ENCODE assay signal across 8 cellular contexts in genomic region chr5:113514263-113514590, GRCh38. TPM values are rescaled to one million over a fixed set of nuclear protein-coding genes. Genes with fewer than 3 reads are reported as not detected.
DNase-seq lines count a peak whose midpoint lies in the region; ATAC-seq and TF ChIP-seq lines count a peak whose summit lies in the region.

No MANE protein-coding gene starts in this region.

- CTCF ChIA-PET in activated CD4-positive, alpha-beta T cell treated with anti-CD3 and anti-CD28 coated beads, Interleukin-2, amount 10 ng/mL, durations not matched to agents 7 days and 5 days (lab: Charles Lee) = interaction anchor here (0.6 to 1.7 kb wide), 4 partner anchors 177 to 909 kb away, joined by 3 to 4 read pairs (median 4); no protein-coding TSS in a partner anchor
- CTCF ChIA-PET in RWPE1 (lab: Yijun Ruan, JAX) = interaction anchor here (0.7 to 1.8 kb wide), 6 partner anchors 9 to 518 kb away, joined by 3 to 5 read pairs (median 3); no protein-coding TSS in a partner anchor

- POLR2A ChIA-PET in activated CD4-positive, alpha-beta T cell treated with anti-CD3 and anti-CD28 coated beads, Interleukin-2, amount 10 ng/mL, durations not matched to agents 7 days and 5 days (lab: Charles Lee) = no interaction called here
- POLR2A ChIA-PET in RWPE1 (lab: Yijun Ruan, JAX; ENCODE audit: low non-redundant PET) = interaction anchor here (0.6 kb wide), 1 partner anchor 312 kb away, joined by 7 read pairs; no protein-coding TSS in a partner anchor

- peak overlapping the region; percentile 88 for H3K4me2 ChIP-seq in parathyroid adenoma (ENCODE audit: low read length)

- H3K9me3 ChIP-seq in esophagus muscularis mucosa (no peaks in the 10 kb centered on the region), parathyroid adenoma (ENCODE audit: control insufficient read depth, low read length) (no peaks in the 10 kb centered on the region)

- no peak for DNase-seq in activated CD4-positive, alpha-beta T cell treated with anti-CD3 and anti-CD28 coated beads, Interleukin-2, amount 10 ng/mL, durations not matched to agents 7 days and 5 days
- DNase-seq in activated CD4-positive, alpha-beta T cell treated with anti-CD3 and anti-CD28 coated beads for 1 hour = no peak
- DNase-seq in RWPE1 (ENCODE audit: low spot score) = peak; percentile 55
- DNase-seq in esophagus muscularis mucosa (ENCODE audit: extremely low spot score) = no peak
- DNase-seq in mesenteric fat pad (ENCODE audit: low spot score) = no peak
- DNase-seq in middle frontal gyrus (ENCODE audit: extremely low spot score, low spot score) = no peak

- H2AFZ ChIP-seq in parathyroid adenoma = peak overlapping the region; percentile 89

- H3K9ac ChIP-seq in parathyroid adenoma = peak overlapping the region; percentile 87

- H3K4me3 ChIP-seq in esophagus muscularis mucosa (peak overlapping the region; percentile 74 to 88 (median 77)), parathyroid adenoma (ENCODE audit: low read depth, low read length) (peak overlapping the region; percentile 72)

- ATAC-seq in HG02852 (IDR thresholded peaks at IDR 0.05; ENCODE audit: unreplicated experiment) = no peak

- no peak for TF ChIP-seq CTCF in RWPE1 (conservative IDR thresholded peaks at IDR 0.05; ENCODE audit: low read depth)
- no peak for TF ChIP-seq CTCF in esophagus muscularis mucosa (IDR thresholded peaks at IDR 0.05)
- no peak for TF ChIP-seq CTCF in parathyroid adenoma (IDR thresholded peaks at IDR 0.05)

- H3K27ac Mint-ChIP-seq in activated CD4-positive, alpha-beta T cell treated with anti-CD3 and anti-CD28 coated beads, Interleukin-2, amount 10 ng/mL, durations not matched to agents 7 days and 5 days = peak overlapping the region; percentile 89

- intact Hi-C loops in esophagus muscularis mucosa (cut with DNase I) = loop anchor here (5.0 kb wide), 2 partner anchors 137 to 517 kb away; no protein-coding TSS in a partner anchor

- WGBS in esophagus muscularis mucosa = 8% methylated on average over 4 of the region's 10 CpGs

- H3K36me3 ChIP-seq in esophagus muscularis mucosa = peaks cover 0 to 13% (median 6%) of the 10 kb centered on the region in 4 donors
- no peaks in the 10 kb centered on the region for H3K36me3 ChIP-seq in parathyroid adenoma (ENCODE audit: control insufficient read depth, insufficient read depth, low read length)

- H3K9me3 Mint-ChIP-seq in activated CD4-positive, alpha-beta T cell treated with anti-CD3 and anti-CD28 coated beads, Interleukin-2, amount 10 ng/mL, durations not matched to agents 7 days and 5 days = no peaks in the 10 kb centered on the region

- peak overlapping the region; percentile 90 for H3K4me3 Mint-ChIP-seq in activated CD4-positive, alpha-beta T cell treated with anti-CD3 and anti-CD28 coated beads, Interleukin-2, amount 10 ng/mL, durations not matched to agents 7 days and 5 days

- H3K36me3 Mint-ChIP-seq in activated CD4-positive, alpha-beta T cell treated with anti-CD3 and anti-CD28 coated beads, Interleukin-2, amount 10 ng/mL, durations not matched to agents 7 days and 5 days (ENCODE audit: low read depth) = peaks cover 26% of the 10 kb centered on the region

- H3K27me3 Mint-ChIP-seq in activated CD4-positive, alpha-beta T cell treated with anti-CD3 and anti-CD28 coated beads, Interleukin-2, amount 10 ng/mL, durations not matched to agents 7 days and 5 days = peaks cover 11% of the 10 kb centered on the region

- H3K4me1 ChIP-seq in esophagus muscularis mucosa (peaks cover 10 to 31% (median 31%) of the 10 kb centered on the region in 4 donors), parathyroid adenoma (no peaks in the 10 kb centered on the region)

- no peaks in the 10 kb centered on the region for H3K79me2 ChIP-seq in parathyroid adenoma

- H3K27me3 ChIP-seq in esophagus muscularis mucosa = no peaks in the 10 kb centered on the region
- H3K27me3 ChIP-seq in parathyroid adenoma (ENCODE audit: control insufficient read depth, insufficient read depth, low read length) = no peaks in the 10 kb centered on the region

- H3K27ac ChIP-seq in RWPE1 = peak overlapping the region; percentile 78
- peak overlapping the region; percentile 92 to 95 (median 94) for H3K27ac ChIP-seq in esophagus muscularis mucosa (replicated peaks in 1 of 4)
- H3K27ac ChIP-seq in parathyroid adenoma = peak overlapping the region; percentile 93

- no peak for TF ChIP-seq POLR2A in esophagus muscularis mucosa (IDR thresholded peaks at IDR 0.05; ENCODE audit: low read depth)

- no peak for TF ChIP-seq EP300 in esophagus muscularis mucosa (IDR thresholded peaks at IDR 0.05)

- peaks cover 27% of the 10 kb centered on the region for H3K4me1 Mint-ChIP-seq in activated CD4-positive, alpha-beta T cell treated with anti-CD3 and anti-CD28 coated beads, Interleukin-2, amount 10 ng/mL, durations not matched to agents 7 days and 5 days

RNA-seq across cellular contexts. Expression of gene YTHDC2, which starts 0.7 kb away (rescaled TPM):
- 10 to 100 TPM; 24.9 to 30.5 TPM for total RNA-seq in activated CD4-positive, alpha-beta T cell treated with anti-CD3 and anti-CD28 coated beads, Interleukin-2, amount 10 ng/mL, durations not matched to agents 7 days and 5 days
- total RNA-seq in esophagus muscularis mucosa (10 to 100 TPM in 3 of 4 donors, 1 to 10 TPM in 1; 9.3 to 32.0 (median 15.8) TPM), mesenteric fat pad (25.8 TPM)

RNA-seq across cellular contexts. Expression of gene MCC, which starts 26.0 kb away (rescaled TPM):
- 1 to 10 TPM; 2.9 to 3.3 TPM for total RNA-seq in activated CD4-positive, alpha-beta T cell treated with anti-CD3 and anti-CD28 coated beads, Interleukin-2, amount 10 ng/mL, durations not matched to agents 7 days and 5 days
- 10 to 100 TPM; 17.0 to 24.8 (median 21.0) TPM for total RNA-seq in esophagus muscularis mucosa
- 25.2 TPM for total RNA-seq in mesenteric fat pad
